10 cellular contexts compared by ENCODE assay signal in the genomic region with DNA sequence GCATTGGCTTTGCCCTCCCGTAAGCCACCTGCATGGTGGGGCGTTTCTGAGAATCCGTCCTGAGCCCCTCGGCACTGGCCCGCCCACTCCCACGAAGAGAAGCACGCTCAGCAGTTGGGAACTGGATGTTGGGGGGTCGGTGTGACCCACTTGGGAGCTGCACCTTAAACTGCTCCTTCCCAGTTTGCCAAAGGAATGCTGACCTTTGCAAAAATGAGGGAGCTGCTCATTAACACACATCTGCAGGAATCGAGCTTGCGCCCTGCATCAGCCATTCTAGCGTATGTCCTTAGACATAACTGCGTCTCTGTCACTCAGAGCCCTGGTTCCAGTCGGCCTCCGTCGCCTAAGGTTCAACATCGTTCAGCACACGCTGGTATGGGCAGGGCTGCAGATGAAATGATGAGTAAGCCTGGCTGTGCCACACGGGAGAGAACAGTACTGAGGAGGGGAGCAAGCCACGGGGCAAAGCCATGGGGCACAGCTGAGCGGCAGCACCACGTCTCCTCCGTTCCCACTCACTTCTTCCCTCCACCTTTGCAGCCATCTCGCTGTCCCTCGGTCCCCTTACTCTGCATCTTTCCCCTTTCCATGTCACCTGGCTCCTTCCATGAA. TPM values are rescaled to one million over a fixed set of nuclear protein-coding genes. Genes with fewer than 3 reads are reported as not detected.
DNase-seq lines count a peak whose midpoint lies in the region; ATAC-seq, FAIRE-seq and TF ChIP-seq lines count a peak whose summit lies in the region.
"Had no signal": no experiment of that assay in that cellular context is flagged by ENCODE, and none has a peak within 500 bp of the region (broad histone marks: within the 10 kb centered on the region; RNA-seq: fewer than 3 reads in every experiment).

No MANE protein-coding gene starts in this region.

- CTCF ChIA-PET in MCF 10A (lab: Yijun Ruan, JAX) = interaction anchor here (0.6 to 1.2 kb wide), 2 partner anchors 31 to 99 kb away, joined by 3 read pairs; no protein-coding TSS in a partner anchor
- CTCF ChIA-PET in K562 (lab: Yijun Ruan, JAX; ENCODE audit: low intra/inter-chr PET ratio) = no interaction called here

- H3K27me3 Mint-ChIP-seq in MCF 10A (ENCODE audit: insufficient read depth, unreplicated experiment) (peaks cover 12% of the 10 kb centered on the region), nephron (ENCODE audit: low read depth) (peaks cover 14% of the 10 kb centered on the region)

- WGBS in K562 (ENCODE audit: insufficient coverage, low coverage, missing lambda C conversion rate) = 53% methylated on average over 21 of the region's 24 CpGs

- TF ChIP-seq RAD21 in K562 (CRISPR knock-in tag; conservative IDR thresholded peaks at IDR 0.05 in 1 of 2, IDR thresholded peaks at IDR 0.05 in 1 of 2) = no peak

- H4K20me1 ChIP-seq in K562 (replicated peaks; ENCODE audit: control insufficient read depth, insufficient read depth, low read length) = no peaks in the 10 kb centered on the region

- no peak for TF ChIP-seq POLR2A in breast epithelium (IDR thresholded peaks at IDR 0.05)
- TF ChIP-seq POLR2A in K562 (conservative IDR thresholded peaks at IDR 0.05) = no peak

- TF ChIP-seq EP300 in K562 (IDR thresholded peaks at IDR 0.05; ENCODE audit: low read length) = no peak

- in situ Hi-C loops in K562 (cut with MboI) = loop anchor here (25.0 kb wide), 1 partner anchor 544 kb away; a partner anchor contains a TSS

- no peak for FAIRE-seq in K562 (lab: Jason Lieb, UNC)

- POLR2A ChIA-PET in MCF 10A (lab: Yijun Ruan, JAX) (no interaction called here), K562 (lab: Yijun Ruan, JAX) (interaction anchor here (0.9 kb wide), 1 partner anchor 9 kb away, joined by 3 read pairs; no protein-coding TSS in a partner anchor)

- TF ChIP-seq CTCF in MCF 10A (IDR thresholded peaks at IDR 0.05; ENCODE audit: unreplicated experiment) = no peak
- no peak for TF ChIP-seq CTCF in breast epithelium (IDR thresholded peaks at IDR 0.05)
- TF ChIP-seq CTCF in K562 (IDR thresholded peaks at IDR 0.05 in 2 of 3, conservative IDR thresholded peaks at IDR 0.05 in 1 of 3; ENCODE audit: insufficient read depth in 2 of 3, low read depth in 1 of 3, low read length in 3 of 3) = no peak
- no peak for TF ChIP-seq CTCF in nephron (IDR thresholded peaks at IDR 0.05; ENCODE audit: unreplicated experiment in 3 of 3)
- no peak for TF ChIP-seq CTCF in upper lobe of right lung (IDR thresholded peaks at IDR 0.05)
- no peak for TF ChIP-seq CTCF in ascending aorta (IDR thresholded peaks at IDR 0.05)

- no peaks in the 10 kb centered on the region for H3K27me3 ChIP-seq in breast epithelium
- H3K27me3 ChIP-seq in K562 (ENCODE audit: control insufficient read depth in 2 of 2, insufficient read depth in 2 of 2, low read length in 2 of 2) = no peaks in the 10 kb centered on the region; a peak in 1 of 5 replicates
- H3K27me3 ChIP-seq in upper lobe of right lung = peaks cover 14% of the 10 kb centered on the region
- no peaks in the 10 kb centered on the region for H3K27me3 ChIP-seq in ascending aorta
- H3K27me3 ChIP-seq: right atrium auricular region had no signal

- H3K36me3 Mint-ChIP-seq in MCF 10A (ENCODE audit: insufficient read depth, unreplicated experiment) (no peaks in the 10 kb centered on the region), nephron (ENCODE audit: low read depth) (no peaks in the 10 kb centered on the region)

- H3K4me1 Mint-ChIP-seq in MCF 10A (ENCODE audit: insufficient read depth, unreplicated experiment) (peaks cover 24% of the 10 kb centered on the region), nephron (peaks cover 56% of the 10 kb centered on the region)

- no peaks in the 10 kb centered on the region for H3K9me1 ChIP-seq in K562 (ENCODE audit: control insufficient read depth, insufficient read depth, low read length)

- H3K27ac Mint-ChIP-seq in MCF 10A (ENCODE audit: low read depth, unreplicated experiment) (no peak overlapping the region), nephron (peak overlapping the region; percentile 41 to 88 (median 59))

- no peak overlapping the region for H3K27ac ChIP-seq in breast epithelium
- H3K27ac ChIP-seq in K562 (ENCODE audit: extremely low read depth, low read depth, low read length) = no peak overlapping the region
- H3K27ac ChIP-seq in upper lobe of right lung = no peak overlapping the region
- H3K27ac ChIP-seq in ascending aorta = peak overlapping the region in 1 of 2 donors; percentile 40
- H3K27ac ChIP-seq: VCaP had no signal

- ATAC-seq in K562 = no peak
- peak; percentile 10 for ATAC-seq in upper lobe of right lung

- H3K9me3 Mint-ChIP-seq in MCF 10A (ENCODE audit: unreplicated experiment) (no peaks in the 10 kb centered on the region), nephron (no peaks in the 10 kb centered on the region)

- H3K4me3 ChIP-seq in breast epithelium (no peak overlapping the region), K562 (no peak overlapping the region), upper lobe of right lung (no peak overlapping the region), ascending aorta (peak overlapping the region in 1 of 2 donors; percentile 32)
- H3K4me3 ChIP-seq: right atrium auricular region had no signal

- no peak overlapping the region for H3K4me2 ChIP-seq in K562 (ENCODE audit: insufficient read depth, low read length)

- H3K9me3 ChIP-seq in breast epithelium (no peaks in the 10 kb centered on the region), K562 (replicated peaks; ENCODE audit: control insufficient read depth, insufficient read depth, low read depth, low read length) (no peaks in the 10 kb centered on the region), upper lobe of right lung (no peaks in the 10 kb centered on the region), ascending aorta (no peaks in the 10 kb centered on the region)
- H3K9me3 ChIP-seq: right atrium auricular region had no signal

- no peaks in the 10 kb centered on the region for H3K79me2 ChIP-seq in K562 (ENCODE audit: control insufficient read depth, insufficient read depth, low read length)

- H3K9ac ChIP-seq in K562 (ENCODE audit: insufficient read depth in 1 of 2, low read depth in 2 of 2, low read length in 2 of 2) = peak overlapping the region in 1 of 2 experiments; percentile 37; a peak in 2 of 4 replicates

- H3K4me1 ChIP-seq in breast epithelium = no peaks in the 10 kb centered on the region
- peaks cover 12 to 34% of the 10 kb centered on the region in 2 experiments; a peak in 4 of 5 replicates for H3K4me1 ChIP-seq in K562 (replicated peaks in 1 of 2; ENCODE audit: control insufficient read depth in 2 of 2, insufficient read depth in 2 of 2, low read length in 2 of 2)
- peaks cover 14% of the 10 kb centered on the region for H3K4me1 ChIP-seq in upper lobe of right lung
- peaks cover 0 to 21% of the 10 kb centered on the region in 2 donors for H3K4me1 ChIP-seq in ascending aorta

- BruUV-seq in MCF 10A (replicated peaks; lab: Mats Ljungman, UMichigan) (no TSS peak), K562 (replicated peaks; lab: Mats Ljungman, UMichigan) (no TSS peak)

- H3K4me3 Mint-ChIP-seq in MCF 10A (ENCODE audit: unreplicated experiment) = no peak overlapping the region
- H3K4me3 Mint-ChIP-seq in nephron = peak overlapping the region in 1 of 3 experiments; percentile 0

- DNase-seq in MCF 10A (ENCODE audit: unreplicated experiment) (peak; percentile 48), breast epithelium (ENCODE audit: low spot score in 2 of 2) (no peak), K562 (ENCODE audit: extremely low read depth in 1 of 4, low spot score in 3 of 4) (no peak), upper lobe of right lung (no peak), ascending aorta (ENCODE audit: low spot score in 2 of 2) (no peak), NCI-H510A (lab: John Stamatoyannopoulos, UW) (no peak)
- DNase-seq in stimulated activated CD4-positive, alpha-beta T cell treated with anti-CD3 and anti-CD28 coated beads, Interleukin-4, amount 100 ng/mL, for 24 hours = no peak

- H2AFZ ChIP-seq in K562 (ENCODE audit: low read depth, low read length) = no peak overlapping the region; the same call in 1 of the 2 replicates

- intact Hi-C loops in MCF 10A (cut with micrococcal nuclease) = no loop called here
- intact Hi-C loops in breast epithelium (cut with DNase I; ENCODE audit: low total_unique reads) = no loop called here
- intact Hi-C loops in K562 (cut with micrococcal nuclease) = no loop called here
- intact Hi-C loops in upper lobe of right lung (cut with DNase I) = no loop called here
- intact Hi-C loops in ascending aorta (cut with DNase I) = no loop called here

- H3K36me3 ChIP-seq in breast epithelium = no peaks in the 10 kb centered on the region
- H3K36me3 ChIP-seq in K562 (ENCODE audit: control insufficient read depth, insufficient read depth, low read length) = no peaks in the 10 kb centered on the region
- H3K36me3 ChIP-seq in upper lobe of right lung = no peaks in the 10 kb centered on the region
- H3K36me3 ChIP-seq in ascending aorta = no peaks in the 10 kb centered on the region
- H3K36me3 ChIP-seq: right atrium auricular region had no signal

TF ChIP-seq in K562, 482 proteins besides CTCF, POLR2A, EP300 and RAD21 (continues in another document):
- no peak for TF ChIP-seq RBM39 (optimal IDR thresholded peaks at IDR 0.05; ENCODE audit: low read depth, low read length)

RNA-seq across cellular contexts. Expression of a gene that starts 28.8 kb away (rescaled TPM):
- total RNA-seq in MCF 10A (2022) (27.8 and 41.3 TPM in 2 replicates), breast epithelium (1 to 10 TPM; 3.2 to 3.9 (median 3.4) TPM), K562 (2014; rRNA removed) (9.6 and 11.6 TPM in 2 replicates), K562 (2014; rRNA removed; fragmentation: Illumina TruSeq; extraction: Trizol) (7.6 and 8.0 TPM in 2 replicates), K562 (2015; rRNA removed; fragmentation: Illumina TruSeq; extraction: Trizol) (6.9 and 7.4 TPM in 2 replicates), K562 (2021) (22.8 and 25.0 TPM in 2 replicates), upper lobe of right lung (5.7 TPM), ascending aorta (34.7 TPM)
- total RNA-seq in K562 (2011; cell fraction: chromatin; rRNA removed; ENCODE audit: low replicate concordance) = 6.1 and 14.0 TPM in 2 replicates
- total RNA-seq in K562 (2011; cell fraction: nucleolus; rRNA removed) = 10.3 and 11.0 TPM in 2 replicates
- 7.1 and 7.5 TPM in 2 replicates for total RNA-seq in K562 (2011; cell fraction: nucleoplasm; rRNA removed)
- polyA plus RNA-seq in K562 (2011; rRNA removed) (24.0 and 27.0 TPM in 2 replicates), K562 (2014; fragmentation: Illumina TruSeq; extraction: Trizol) (10.5 and 19.7 TPM in 2 replicates), K562 (2014; fragmentation: Nextera tagmentation; extraction: Ambion mirVana) (under 1 TPM; 0.28 to 0.66 TPM), K562 (2014; rRNA removed) (11.2 and 13.1 TPM in 2 replicates)
- 25.2 and 37.2 TPM in 2 replicates for polyA plus RNA-seq in K562 (2011; cell fraction: cytosol; rRNA removed)
- polyA plus RNA-seq in K562 (2011; cell fraction: nucleus; rRNA removed) = 10.2 and 16.2 TPM in 2 replicates
- 9.2 and 10.6 TPM in 2 replicates for polyA plus RNA-seq in K562 (2012)
- 12.8 and 20.5 TPM in 2 replicates for polyA minus RNA-seq in K562 (2011; rRNA and poly(A)+ RNA removed)
- polyA minus RNA-seq in K562 (2011; cell fraction: cytosol; rRNA and poly(A)+ RNA removed) = 14.7 and 17.9 TPM in 2 replicates
- polyA minus RNA-seq in K562 (2011; cell fraction: nucleus; rRNA and poly(A)+ RNA removed) = 3.1 and 3.7 TPM in 2 replicates
